ENCODE assay signal across 15 cellular contexts in genomic region chr1:226698659-226699058, GRCh38. TPM values are rescaled to one million over a fixed set of nuclear protein-coding genes. Genes with fewer than 3 reads are reported as not detected.
DNase-seq lines count a peak whose midpoint lies in the region; ATAC-seq, FAIRE-seq and TF ChIP-seq lines count a peak whose summit lies in the region.
"Had no signal": no experiment of that assay in that cellular context is flagged by ENCODE, and none has a peak within 500 bp of the region (broad histone marks: within the 10 kb centered on the region; RNA-seq: fewer than 3 reads in every experiment).

No MANE protein-coding gene starts in this region.

- H3K27ac ChIP-seq in VCaP (peak overlapping the region; percentile 75), keratinocyte (ENCODE audit: control insufficient read depth, insufficient read depth, low read length) (no peak overlapping the region)
- H3K27ac ChIP-seq: tibial artery had no signal

- peaks cover 33% of the 10 kb centered on the region for H3K4me1 ChIP-seq in keratinocyte (ENCODE audit: control insufficient read depth, extremely low read depth, insufficient read depth, low read length)

- no peaks in the 10 kb centered on the region for H3K27me3 Mint-ChIP-seq in activated CD4-positive, alpha-beta T cell treated with anti-CD3 and anti-CD28 coated beads for 36 hours

- peaks cover 0 to 5% of the 10 kb centered on the region in 2 experiments for H3K36me3 ChIP-seq in keratinocyte (ENCODE audit: control insufficient read depth in 2 of 2, extremely low read depth in 1 of 2, insufficient read depth in 2 of 2, low read length in 2 of 2)

- peak overlapping the region; percentile 4 for H3K4me2 ChIP-seq in keratinocyte (ENCODE audit: control insufficient read depth, extremely low read depth, insufficient read depth, low read depth, low read length)

- TF ChIP-seq CTCF in VCaP (conservative IDR thresholded peaks at IDR 0.05) = no peak
- TF ChIP-seq CTCF in keratinocyte (optimal IDR thresholded peaks at IDR 0.05 in 1 of 3, IDR thresholded peaks at IDR 0.05 in 1 of 3, conservative IDR thresholded peaks at IDR 0.05 in 1 of 3; ENCODE audit: extremely low read depth in 1 of 3, insufficient read depth in 2 of 3, low read length in 3 of 3) = no peak

- no peak overlapping the region for H3K4me3 ChIP-seq in keratinocyte (ENCODE audit: control insufficient read depth in 2 of 3, extremely low read depth in 1 of 3, insufficient read depth in 2 of 3, low read depth in 1 of 3, low read length in 3 of 3)
- H3K4me3 ChIP-seq: tibial artery had no signal

- peak overlapping the region; percentile 97 for H3K27ac Mint-ChIP-seq in activated CD4-positive, alpha-beta T cell treated with anti-CD3 and anti-CD28 coated beads for 36 hours
- H3K27ac Mint-ChIP-seq in stimulated activated effector memory CD8-positive, alpha-beta T cell treated with anti-CD3 and anti-CD28 coated beads, Interleukin-12 subunit alpha, Interleukin-12 subunit beta, amount 100 ng/mL, for 72 hours = peak overlapping the region; percentile 89
- H3K27ac Mint-ChIP-seq: T-helper 1 cell treated with Interleukin-12 subunit alpha and Interleukin-12 subunit beta and Interleukin-4 antibody, amounts not matched to agents 30 μg/mL and 1 μg/mL, for 36 hours had no signal

- H3K9me3 ChIP-seq in keratinocyte (ENCODE audit: control insufficient read depth, low read depth, low read length) = no peaks in the 10 kb centered on the region
- H3K9me3 ChIP-seq: tibial artery had no signal

- dilution Hi-C loops in keratinocyte (cut with MboI; ENCODE audit: extremely low pct_ligation_motif_present, low sequenced_read_pairs) = no loop called here

- FAIRE-seq in keratinocyte (lab: Jason Lieb, UNC) = no peak
- FAIRE-seq: endometrium had no signal

- no peak for ATAC-seq in activated CD4-positive, alpha-beta T cell treated with anti-CD3 and anti-CD28 coated beads for 36 hours
- no peak for ATAC-seq in stimulated activated effector memory CD8-positive, alpha-beta T cell treated with anti-CD3 and anti-CD28 coated beads, Interleukin-12 subunit alpha, Interleukin-12 subunit beta, amount 100 ng/mL, for 72 hours

- H3K79me2 ChIP-seq in keratinocyte (ENCODE audit: control insufficient read depth, insufficient read depth, low read length) = no peaks in the 10 kb centered on the region

- no peaks in the 10 kb centered on the region for H3K27me3 ChIP-seq in keratinocyte (ENCODE audit: control insufficient read depth, extremely low read depth, insufficient read depth, low read length)
- H3K27me3 ChIP-seq: tibial artery had no signal

- intact Hi-C loops in activated CD4-positive, alpha-beta T cell treated with anti-CD3 and anti-CD28 coated beads for 36 hours (cut with DNase I, micrococcal nuclease) = no loop called here

- H3K4me3 Mint-ChIP-seq in activated CD4-positive, alpha-beta T cell treated with anti-CD3 and anti-CD28 coated beads for 36 hours = no peak overlapping the region
- H3K4me3 Mint-ChIP-seq in stimulated activated effector memory CD8-positive, alpha-beta T cell treated with anti-CD3 and anti-CD28 coated beads, Interleukin-12 subunit alpha, Interleukin-12 subunit beta, amount 100 ng/mL, for 72 hours = no peak overlapping the region
- H3K4me3 Mint-ChIP-seq: T-helper 1 cell treated with Interleukin-12 subunit alpha and Interleukin-12 subunit beta and Interleukin-4 antibody, amounts not matched to agents 30 μg/mL and 1 μg/mL, for 36 hours had no signal

- no peaks in the 10 kb centered on the region for H3K9me1 ChIP-seq in keratinocyte (ENCODE audit: control insufficient read depth, extremely low read depth, insufficient read depth, low read length)

- H4K20me1 ChIP-seq in keratinocyte (ENCODE audit: control insufficient read depth, extremely low read depth, insufficient read depth, low read length) = peaks cover 4% of the 10 kb centered on the region

- H3K9me3 Mint-ChIP-seq in activated CD4-positive, alpha-beta T cell treated with anti-CD3 and anti-CD28 coated beads for 36 hours (ENCODE audit: low read depth) = no peaks in the 10 kb centered on the region
- H3K9me3 Mint-ChIP-seq in stimulated activated effector memory CD8-positive, alpha-beta T cell treated with anti-CD3 and anti-CD28 coated beads, Interleukin-12 subunit alpha, Interleukin-12 subunit beta, amount 100 ng/mL, for 72 hours = no peaks in the 10 kb centered on the region
- H3K9me3 Mint-ChIP-seq: T-helper 1 cell treated with Interleukin-12 subunit alpha and Interleukin-12 subunit beta and Interleukin-4 antibody, amounts not matched to agents 30 μg/mL and 1 μg/mL, for 36 hours had no signal

- H3K36me3 Mint-ChIP-seq in activated CD4-positive, alpha-beta T cell treated with anti-CD3 and anti-CD28 coated beads for 36 hours (ENCODE audit: low read depth) = peaks cover 24% of the 10 kb centered on the region
- peaks cover 24% of the 10 kb centered on the region for H3K36me3 Mint-ChIP-seq in stimulated activated effector memory CD8-positive, alpha-beta T cell treated with anti-CD3 and anti-CD28 coated beads, Interleukin-12 subunit alpha, Interleukin-12 subunit beta, amount 100 ng/mL, for 72 hours

- H3K9ac ChIP-seq in keratinocyte (ENCODE audit: control insufficient read depth, extremely low read depth, insufficient read depth, low read length) = no peak overlapping the region

- H2AFZ ChIP-seq in keratinocyte (ENCODE audit: control insufficient read depth, low read length) = no peak overlapping the region

- POLR2A ChIA-PET in activated CD4-positive, alpha-beta T cell treated with anti-CD3 and anti-CD28 coated beads for 36 hours (lab: Charles Lee) = interaction anchor here (0.6 to 1.0 kb wide), 3 partner anchors 20 to 62 kb away, joined by 3 to 5 read pairs (median 3); no protein-coding TSS in a partner anchor

- DNase-seq in activated CD4-positive, alpha-beta T cell treated with anti-CD3 and anti-CD28 coated beads for 36 hours = no peak
- no peak for DNase-seq in activated CD4-positive, alpha-beta T cell treated with anti-CD3 and anti-CD28 coated beads for 4 hours
- no peak for DNase-seq in keratinocyte (ENCODE audit: low read depth, low spot score)
- no peak for DNase-seq in stimulated activated effector memory CD8-positive, alpha-beta T cell treated with anti-CD3 and anti-CD28 coated beads, Interleukin-12 subunit alpha, Interleukin-12 subunit beta, amount 100 ng/mL, for 72 hours (ENCODE audit: low spot score in 2 of 2)
- no peak for DNase-seq in mesenteric fat pad (ENCODE audit: low spot score)
- no peak for DNase-seq in DMS 273 (lab: John Stamatoyannopoulos, UW; ENCODE audit: unreplicated experiment)
- DNase-seq in OCI-M1 (lab: John Stamatoyannopoulos, UW) = no peak
- DNase-seq: foreskin melanocyte, mesendoderm, NCI-H2029, NCI-H69, tibial artery had no signal

- CTCF ChIA-PET in activated CD4-positive, alpha-beta T cell treated with anti-CD3 and anti-CD28 coated beads for 36 hours (lab: Charles Lee) = interaction anchor here (0.9 to 6.7 kb wide), 6 partner anchors 8 to 40 kb away, joined by 3 to 27 read pairs (median 6); no protein-coding TSS in a partner anchor

- H3K4me1 Mint-ChIP-seq in activated CD4-positive, alpha-beta T cell treated with anti-CD3 and anti-CD28 coated beads for 36 hours = peaks cover 85% of the 10 kb centered on the region
- H3K4me1 Mint-ChIP-seq in stimulated activated effector memory CD8-positive, alpha-beta T cell treated with anti-CD3 and anti-CD28 coated beads, Interleukin-12 subunit alpha, Interleukin-12 subunit beta, amount 100 ng/mL, for 72 hours = peaks cover 70% of the 10 kb centered on the region

RNA-seq across cellular contexts. Expression of gene ITPKB, which starts 40.4 kb away (rescaled TPM):
- total RNA-seq in activated CD4-positive, alpha-beta T cell treated with anti-CD3 and anti-CD28 coated beads for 36 hours = 10 to 100 TPM; 31.0 to 31.9 TPM
- 3.2 to 4.9 TPM (median 3.2 TPM) in 3 replicates for polyA plus RNA-seq in keratinocyte
- 1.3 TPM for polyA plus RNA-seq in keratinocyte (2011; ENCODE audit: low read depth)
- 2.5 and 2.7 TPM in 2 replicates for polyA plus RNA-seq in keratinocyte (2011; cell fraction: cytosol; rRNA removed)
- polyA plus RNA-seq in keratinocyte (2011; cell fraction: nucleus; rRNA removed) = 7.0 and 7.4 TPM in 2 replicates
- 3.0 and 7.0 TPM in 2 replicates for polyA plus RNA-seq in keratinocyte (2012; ENCODE audit: low replicate concordance)
- 8.8 to 18.0 TPM (median 9.0 TPM) in 3 replicates for polyA minus RNA-seq in keratinocyte
- polyA minus RNA-seq in keratinocyte (2011; cell fraction: cytosol; rRNA and poly(A)+ RNA removed) = 10.7 TPM
- 11.0 and 15.0 TPM in 2 replicates for polyA minus RNA-seq in keratinocyte (2011; cell fraction: nucleus; rRNA and poly(A)+ RNA removed)
- 34.9 TPM for total RNA-seq in mesenteric fat pad
